ENCODE assay signal across 9 cellular contexts in the genomic region with DNA sequence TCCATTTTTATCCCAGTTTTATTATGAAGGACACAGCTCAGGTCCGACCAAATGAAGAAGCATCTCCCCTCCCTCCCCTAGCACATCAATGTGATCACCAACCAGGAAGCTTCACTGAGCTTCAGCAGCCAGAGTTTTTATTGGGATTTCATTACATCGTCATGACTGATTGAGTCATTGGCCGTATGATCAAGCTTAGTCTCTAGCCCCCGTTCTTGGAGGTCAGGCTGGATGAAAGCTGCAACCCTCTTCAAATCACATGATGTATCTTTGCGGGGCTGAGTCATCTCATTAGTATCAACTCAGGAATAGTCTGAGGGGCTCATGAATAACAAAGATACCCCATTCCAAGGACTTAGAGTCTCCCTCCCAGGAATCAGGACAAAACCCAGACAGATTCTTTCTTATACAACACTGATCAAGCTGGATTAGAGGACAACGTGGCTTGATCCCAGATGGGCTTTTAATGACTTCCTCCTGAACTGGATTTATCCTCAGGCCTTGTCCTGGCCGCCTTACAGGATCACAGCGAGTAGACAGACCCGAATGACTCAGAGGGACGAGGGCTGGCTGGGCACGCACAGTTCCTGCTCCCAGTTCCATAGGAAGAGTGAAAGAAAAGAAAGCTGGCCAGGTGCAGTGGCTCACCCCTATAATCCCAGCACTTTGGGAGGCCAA. TPM values are rescaled to one million over a fixed set of nuclear protein-coding genes. Genes with fewer than 3 reads are reported as not detected.
DNase-seq lines count a peak whose midpoint lies in the region; ATAC-seq and TF ChIP-seq lines count a peak whose summit lies in the region.
"Had no signal": no experiment of that assay in that cellular context is flagged by ENCODE, and none has a peak within 500 bp of the region (broad histone marks: within the 10 kb centered on the region; RNA-seq: fewer than 3 reads in every experiment).

No MANE protein-coding gene starts in this region.

- TF ChIP-seq CTCF in Caco-2 (IDR thresholded peaks at IDR 0.05; ENCODE audit: insufficient read depth in 1 of 2, low read depth in 1 of 2, low read length in 1 of 2, severe bottlenecking in 1 of 2, unreplicated experiment in 1 of 2) = no peak

- H3K4me3 Mint-ChIP-seq in Caco-2 (ENCODE audit: unreplicated experiment) = no peak overlapping the region

- H3K36me3 ChIP-seq in Caco-2 (ENCODE audit: control insufficient read depth, insufficient read depth, low read length) = peaks cover 2% of the 10 kb centered on the region; the same call in 1 of the 2 replicates

- H3K27me3 ChIP-seq in Caco-2 (replicated peaks; ENCODE audit: control insufficient read depth, insufficient read depth, low read length) = no peaks in the 10 kb centered on the region

- POLR2A ChIA-PET in Caco-2 (lab: Charles Lee) = no interaction called here

- no peaks in the 10 kb centered on the region for H3K4me1 Mint-ChIP-seq in Caco-2 (ENCODE audit: low read depth, unreplicated experiment)

- no peak overlapping the region for H3K27ac Mint-ChIP-seq in Caco-2 (ENCODE audit: unreplicated experiment)

- H3K4me1 ChIP-seq in Caco-2 = no peaks in the 10 kb centered on the region

- no peaks in the 10 kb centered on the region for H3K9me3 Mint-ChIP-seq in Caco-2 (ENCODE audit: unreplicated experiment)

- H3K9me3 ChIP-seq in Caco-2 = no peaks in the 10 kb centered on the region

- BruUV-seq in Caco-2 (replicated peaks; lab: Mats Ljungman, UMichigan) = no TSS peak

- CTCF ChIA-PET in Caco-2 (lab: Charles Lee) = no interaction called here

- DNase-seq in G401 (ENCODE audit: low spot score) (peak; percentile 24), fibroblast of the conjunctiva (ENCODE audit: low read depth) (peak; percentile 79), smooth muscle cell of the brain vasculature (ENCODE audit: low read depth, low spot score) (peak; percentile 51), Caco-2 (no peak)
- DNase-seq: activated naive CD4-positive, alpha-beta T cell had no signal

- intact Hi-C loops in Caco-2 (cut with micrococcal nuclease; ENCODE audit: unreplicated experiment) = no loop called here

- H3K36me3 Mint-ChIP-seq in Caco-2 (ENCODE audit: insufficient read depth, unreplicated experiment) = peaks cover 23% of the 10 kb centered on the region

- no peaks in the 10 kb centered on the region for H3K27me3 Mint-ChIP-seq in Caco-2 (ENCODE audit: insufficient read depth, unreplicated experiment)

- H3K4me3 ChIP-seq in Caco-2 (ENCODE audit: low read depth, low read length) = no peak overlapping the region

- in situ Hi-C loops in G401 (cut with HindIII; ENCODE audit: low sequenced_read_pairs) = no loop called here

- ATAC-seq in SK-N-SH treated with all-trans-retinoic acid at 6 μM for 48 hours (peak; percentile 64), GM19455 (IDR thresholded peaks at IDR 0.05; ENCODE audit: unreplicated experiment) (no peak), GM21723 (IDR thresholded peaks at IDR 0.05; ENCODE audit: unreplicated experiment) (no peak), GM18517 (IDR thresholded peaks at IDR 0.05; ENCODE audit: unreplicated experiment) (no peak)

TF ChIP-seq in SK-N-SH treated with all-trans-retinoic acid at 6 μM for 48 hours, 23 proteins besides CTCF, POLR2A, EP300 and RAD21:
- TF ChIP-seq ISL1 (CRISPR knock-in tag; IDR thresholded peaks at IDR 0.05) (peak; percentile 60), ZC3H10 (CRISPR knock-in tag; IDR thresholded peaks at IDR 0.05) (no peak), TCF4 (CRISPR knock-in tag; IDR thresholded peaks at IDR 0.05; ENCODE audit: borderline replicate concordance) (no peak; the same call in 1 of the 2 replicates), ZNF565 (CRISPR knock-in tag; conservative IDR thresholded peaks at IDR 0.05; ENCODE audit: low read depth) (no peak), OSR1 (CRISPR knock-in tag; IDR thresholded peaks at IDR 0.05) (no peak), ZFP3 (CRISPR knock-in tag; IDR thresholded peaks at IDR 0.05) (peak; percentile 69; the same call in 1 of the 2 replicates), ARNTL (CRISPR knock-in tag; IDR thresholded peaks at IDR 0.05; ENCODE audit: borderline replicate concordance, low read depth) (no peak), ZNF70 (CRISPR knock-in tag; IDR thresholded peaks at IDR 0.05) (peak; percentile 55; the same call in 1 of the 2 replicates), BACH2 (CRISPR knock-in tag; IDR thresholded peaks at IDR 0.05; ENCODE audit: borderline replicate concordance) (no peak), SNAI2 (CRISPR knock-in tag; IDR thresholded peaks at IDR 0.05) (0 out of 2 replicates have a peak, but pooled peaks have one; percentile 43), PPARA (CRISPR knock-in tag; IDR thresholded peaks at IDR 0.05; ENCODE audit: borderline replicate concordance) (no peak), TOX (CRISPR knock-in tag; IDR thresholded peaks at IDR 0.05; ENCODE audit: borderline replicate concordance) (no peak)
- TF ChIP-seq, protein P1, sequence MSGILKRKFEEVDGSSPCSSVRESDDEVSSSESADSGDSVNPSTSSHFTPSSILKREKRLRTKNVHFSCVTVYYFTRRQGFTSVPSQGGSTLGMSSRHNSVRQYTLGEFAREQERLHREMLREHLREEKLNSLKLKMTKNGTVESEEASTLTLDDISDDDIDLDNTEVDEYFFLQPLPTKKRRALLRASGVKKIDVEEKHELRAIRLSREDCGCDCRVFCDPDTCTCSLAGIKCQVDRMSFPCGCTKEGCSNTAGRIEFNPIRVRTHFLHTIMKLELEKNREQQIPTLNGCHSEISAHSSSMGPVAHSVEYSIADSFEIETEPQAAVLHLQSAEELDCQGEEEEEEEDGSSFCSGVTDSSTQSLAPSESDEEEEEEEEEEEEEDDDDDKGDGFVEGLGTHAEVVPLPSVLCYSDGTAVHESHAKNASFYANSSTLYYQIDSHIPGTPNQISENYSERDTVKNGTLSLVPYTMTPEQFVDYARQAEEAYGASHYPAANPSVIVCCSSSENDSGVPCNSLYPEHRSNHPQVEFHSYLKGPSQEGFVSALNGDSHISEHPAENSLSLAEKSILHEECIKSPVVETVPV (CRISPR knock-in tag; IDR thresholded peaks at IDR 0.05) = no peak
- TF ChIP-seq, protein P2, sequence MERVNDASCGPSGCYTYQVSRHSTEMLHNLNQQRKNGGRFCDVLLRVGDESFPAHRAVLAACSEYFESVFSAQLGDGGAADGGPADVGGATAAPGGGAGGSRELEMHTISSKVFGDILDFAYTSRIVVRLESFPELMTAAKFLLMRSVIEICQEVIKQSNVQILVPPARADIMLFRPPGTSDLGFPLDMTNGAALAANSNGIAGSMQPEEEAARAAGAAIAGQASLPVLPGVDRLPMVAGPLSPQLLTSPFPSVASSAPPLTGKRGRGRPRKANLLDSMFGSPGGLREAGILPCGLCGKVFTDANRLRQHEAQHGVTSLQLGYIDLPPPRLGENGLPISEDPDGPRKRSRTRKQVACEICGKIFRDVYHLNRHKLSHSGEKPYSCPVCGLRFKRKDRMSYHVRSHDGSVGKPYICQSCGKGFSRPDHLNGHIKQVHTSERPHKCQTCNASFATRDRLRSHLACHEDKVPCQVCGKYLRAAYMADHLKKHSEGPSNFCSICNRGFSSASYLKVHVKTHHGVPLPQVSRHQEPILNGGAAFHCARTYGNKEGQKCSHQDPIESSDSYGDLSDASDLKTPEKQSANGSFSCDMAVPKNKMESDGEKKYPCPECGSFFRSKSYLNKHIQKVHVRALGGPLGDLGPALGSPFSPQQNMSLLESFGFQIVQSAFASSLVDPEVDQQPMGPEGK (CRISPR knock-in tag; IDR thresholded peaks at IDR 0.05; ENCODE audit: borderline replicate concordance) = no peak; the same call in 1 of the 2 replicates
- TF ChIP-seq, protein P3, sequence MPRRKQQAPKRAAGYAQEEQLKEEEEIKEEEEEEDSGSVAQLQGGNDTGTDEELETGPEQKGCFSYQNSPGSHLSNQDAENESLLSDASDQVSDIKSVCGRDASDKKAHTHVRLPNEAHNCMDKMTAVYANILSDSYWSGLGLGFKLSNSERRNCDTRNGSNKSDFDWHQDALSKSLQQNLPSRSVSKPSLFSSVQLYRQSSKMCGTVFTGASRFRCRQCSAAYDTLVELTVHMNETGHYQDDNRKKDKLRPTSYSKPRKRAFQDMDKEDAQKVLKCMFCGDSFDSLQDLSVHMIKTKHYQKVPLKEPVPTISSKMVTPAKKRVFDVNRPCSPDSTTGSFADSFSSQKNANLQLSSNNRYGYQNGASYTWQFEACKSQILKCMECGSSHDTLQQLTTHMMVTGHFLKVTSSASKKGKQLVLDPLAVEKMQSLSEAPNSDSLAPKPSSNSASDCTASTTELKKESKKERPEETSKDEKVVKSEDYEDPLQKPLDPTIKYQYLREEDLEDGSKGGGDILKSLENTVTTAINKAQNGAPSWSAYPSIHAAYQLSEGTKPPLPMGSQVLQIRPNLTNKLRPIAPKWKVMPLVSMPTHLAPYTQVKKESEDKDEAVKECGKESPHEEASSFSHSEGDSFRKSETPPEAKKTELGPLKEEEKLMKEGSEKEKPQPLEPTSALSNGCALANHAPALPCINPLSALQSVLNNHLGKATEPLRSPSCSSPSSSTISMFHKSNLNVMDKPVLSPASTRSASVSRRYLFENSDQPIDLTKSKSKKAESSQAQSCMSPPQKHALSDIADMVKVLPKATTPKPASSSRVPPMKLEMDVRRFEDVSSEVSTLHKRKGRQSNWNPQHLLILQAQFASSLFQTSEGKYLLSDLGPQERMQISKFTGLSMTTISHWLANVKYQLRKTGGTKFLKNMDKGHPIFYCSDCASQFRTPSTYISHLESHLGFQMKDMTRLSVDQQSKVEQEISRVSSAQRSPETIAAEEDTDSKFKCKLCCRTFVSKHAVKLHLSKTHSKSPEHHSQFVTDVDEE (CRISPR knock-in tag; IDR thresholded peaks at IDR 0.05) = no peak
TF ChIP-seq in SK-N-SH treated with all-trans-retinoic acid at 6 μM for 48 hours: peak in this region for 4.

RNA-seq across cellular contexts. Expression of a gene that starts 14.5 kb away (rescaled TPM):
- total RNA-seq in G401 (2014; rRNA removed; shearing (Covaris generic)) = 39.1 and 49.4 TPM in 2 replicates
- 30.6 and 31.4 TPM in 2 replicates for total RNA-seq in Caco-2 (2022)

Comparison
In these comparisons a context has a peak if more than half of its experiments do, and no peak if none do; other contexts are left out.
1. DNase-seq: peak in G401 (single experiment), fibroblast of the conjunctiva (single experiment) and smooth muscle cell of the brain vasculature (single experiment); none in Caco-2 (0 of 2).